ENCODE assay signal across 24 cellular contexts in genomic region chr19:10636304-10636972, GRCh38. TPM values are rescaled to one million over a fixed set of nuclear protein-coding genes. Genes with fewer than 3 reads are reported as not detected.
DNase-seq lines count a peak whose midpoint lies in the region; ATAC-seq and TF ChIP-seq lines count a peak whose summit lies in the region.
"Had no signal": no experiment of that assay in that cellular context is flagged by ENCODE, and none has a peak within 500 bp of the region (broad histone marks: within the 10 kb centered on the region; RNA-seq: fewer than 3 reads in every experiment).

No MANE protein-coding gene starts in this region.

- no peaks in the 10 kb centered on the region for H3K27me3 Mint-ChIP-seq in activated naive CD4-positive, alpha-beta T cell treated with anti-CD3 and anti-CD28 coated beads, Interleukin-2, amount 50 U/mL, for 24 hours
- H3K27me3 Mint-ChIP-seq in activated CD8-positive, alpha-beta T cell treated with anti-CD3 and anti-CD28 coated beads for 36 hours, result no peaks in the 10 kb centered on the region
- H3K27me3 Mint-ChIP-seq in stimulated activated naive B cell treated with anti-CD40 and anti-IgM and Interleukin-4, amounts not matched to agents 10 μg/mL and 1 μg/mL and 100 μg/mL, for 72 hours, result no peaks in the 10 kb centered on the region
- H3K27me3 Mint-ChIP-seq: effector memory CD8-positive, alpha-beta T cell had no signal

- H3K4me3 Mint-ChIP-seq in activated naive CD4-positive, alpha-beta T cell treated with anti-CD3 and anti-CD28 coated beads, Interleukin-2, amount 50 U/mL, for 24 hours, result no peak overlapping the region
- no peak overlapping the region for H3K4me3 Mint-ChIP-seq in activated CD8-positive, alpha-beta T cell treated with anti-CD3 and anti-CD28 coated beads for 36 hours
- H3K4me3 Mint-ChIP-seq in stimulated activated naive B cell treated with anti-CD40 and anti-IgM and Interleukin-4, amounts not matched to agents 10 μg/mL and 1 μg/mL and 100 μg/mL, for 72 hours, result no peak overlapping the region
- H3K4me3 Mint-ChIP-seq: effector memory CD8-positive, alpha-beta T cell had no signal

- H3K9me3 Mint-ChIP-seq in activated naive CD4-positive, alpha-beta T cell treated with anti-CD3 and anti-CD28 coated beads, Interleukin-2, amount 50 U/mL, for 24 hours, result no peaks in the 10 kb centered on the region
- no peaks in the 10 kb centered on the region for H3K9me3 Mint-ChIP-seq in activated naive CD4-positive, alpha-beta T cell treated with anti-CD3 and anti-CD28 coated beads, Interleukin-2, amount 50 U/mL, for 72 hours
- no peaks in the 10 kb centered on the region for H3K9me3 Mint-ChIP-seq in activated CD8-positive, alpha-beta T cell treated with anti-CD3 and anti-CD28 coated beads for 36 hours
- no peaks in the 10 kb centered on the region for H3K9me3 Mint-ChIP-seq in stimulated activated naive B cell treated with anti-CD40 and anti-IgM and Interleukin-4, amounts not matched to agents 10 μg/mL and 1 μg/mL and 100 μg/mL, for 72 hours
- H3K9me3 Mint-ChIP-seq: effector memory CD8-positive, alpha-beta T cell had no signal

- POLR2A ChIA-PET in activated CD8-positive, alpha-beta T cell treated with anti-CD3 and anti-CD28 coated beads for 36 hours (lab: Charles Lee), result no interaction called here

- TF ChIP-seq CTCF in activated CD8-positive, alpha-beta T cell treated with anti-CD3 and anti-CD28 coated beads for 36 hours (IDR thresholded peaks at IDR 0.05), result no peak

- intact Hi-C loops in activated CD8-positive, alpha-beta T cell treated with anti-CD3 and anti-CD28 coated beads for 36 hours (cut with micrococcal nuclease), result no loop called here

- peaks cover 8% of the 10 kb centered on the region for H3K4me1 Mint-ChIP-seq in activated naive CD4-positive, alpha-beta T cell treated with anti-CD3 and anti-CD28 coated beads, Interleukin-2, amount 50 U/mL, for 24 hours
- H3K4me1 Mint-ChIP-seq in activated CD8-positive, alpha-beta T cell treated with anti-CD3 and anti-CD28 coated beads for 36 hours (ENCODE audit: low read depth), result peaks cover 19% of the 10 kb centered on the region
- peaks cover 33 to 57% of the 10 kb centered on the region in 2 donors for H3K4me1 Mint-ChIP-seq in stimulated activated naive B cell treated with anti-CD40 and anti-IgM and Interleukin-4, amounts not matched to agents 10 μg/mL and 1 μg/mL and 100 μg/mL, for 72 hours

- CTCF ChIA-PET in activated CD8-positive, alpha-beta T cell treated with anti-CD3 and anti-CD28 coated beads for 36 hours (lab: Charles Lee), result no interaction called here

- peak overlapping the region; percentile 33 for H3K27ac Mint-ChIP-seq in activated naive CD4-positive, alpha-beta T cell treated with anti-CD3 and anti-CD28 coated beads, Interleukin-2, amount 50 U/mL, for 24 hours
- H3K27ac Mint-ChIP-seq in activated naive CD4-positive, alpha-beta T cell treated with anti-CD3 and anti-CD28 coated beads, Interleukin-2, amount 50 U/mL, for 72 hours, result peak overlapping the region in 1 of 2 donors; percentile 52
- peak overlapping the region; percentile 19 for H3K27ac Mint-ChIP-seq in activated CD8-positive, alpha-beta T cell treated with anti-CD3 and anti-CD28 coated beads for 36 hours
- peak overlapping the region; percentile 65 for H3K27ac Mint-ChIP-seq in stimulated activated naive B cell treated with anti-CD40 and anti-IgM and Interleukin-4, amounts not matched to agents 10 μg/mL and 1 μg/mL and 100 μg/mL, for 72 hours
- H3K27ac Mint-ChIP-seq: effector memory CD8-positive, alpha-beta T cell had no signal

- H3K36me3 Mint-ChIP-seq in activated naive CD4-positive, alpha-beta T cell treated with anti-CD3 and anti-CD28 coated beads, Interleukin-2, amount 50 U/mL, for 24 hours, result peaks cover 10% of the 10 kb centered on the region
- H3K36me3 Mint-ChIP-seq in activated naive CD4-positive, alpha-beta T cell treated with anti-CD3 and anti-CD28 coated beads, Interleukin-2, amount 50 U/mL, for 72 hours, result peaks cover 6 to 19% of the 10 kb centered on the region in 2 donors
- H3K36me3 Mint-ChIP-seq in activated CD8-positive, alpha-beta T cell treated with anti-CD3 and anti-CD28 coated beads for 36 hours (ENCODE audit: low read depth), result peaks cover 47% of the 10 kb centered on the region
- peaks cover 55 to 60% of the 10 kb centered on the region in 2 donors for H3K36me3 Mint-ChIP-seq in stimulated activated naive B cell treated with anti-CD40 and anti-IgM and Interleukin-4, amounts not matched to agents 10 μg/mL and 1 μg/mL and 100 μg/mL, for 72 hours

- ATAC-seq in activated naive CD4-positive, alpha-beta T cell treated with anti-CD3 and anti-CD28 coated beads, Interleukin-2, amount 50 U/mL, for 72 hours, result no peak
- no peak for ATAC-seq in activated CD8-positive, alpha-beta T cell treated with anti-CD3 and anti-CD28 coated beads for 36 hours
- no peak for ATAC-seq in stimulated activated naive B cell treated with anti-CD40 and anti-IgM and Interleukin-4, amounts not matched to agents 10 μg/mL and 1 μg/mL and 100 μg/mL, for 72 hours (replicated peaks)
- ATAC-seq: effector memory CD8-positive, alpha-beta T cell; gastroesophageal sphincter had no signal

- DNase-seq in activated naive CD4-positive, alpha-beta T cell treated with anti-CD3 and anti-CD28 coated beads, Interleukin-2, amount 50 U/mL, for 72 hours (ENCODE audit: low spot score in 2 of 2), result no peak
- DNase-seq in activated CD8-positive, alpha-beta T cell treated with anti-CD3 and anti-CD28 coated beads for 36 hours, result no peak
- DNase-seq in iPS-NIHi11 (ENCODE audit: low spot score), result peak; percentile 54
- DNase-seq in stimulated activated naive B cell treated with anti-CD40 and anti-IgM and Interleukin-4, amounts not matched to agents 10 μg/mL and 1 μg/mL and 100 μg/mL, for 72 hours, result no peak
- DNase-seq in NAMALWA (ENCODE audit: low spot score), result no peak
- no peak for DNase-seq in A172 (ENCODE audit: low spot score)
- no peak for DNase-seq in activated CD4-positive, alpha-beta T cell treated with anti-CD3 and anti-CD28 coated beads, Interleukin-2, amount 50 U/mL, for 48 hours
- DNase-seq: activated CD4-positive, alpha-beta T cell treated with anti-CD3 and anti-CD28 coated beads for 48 hours; activated CD8-positive, alpha-beta memory T cell treated with anti-CD3 and anti-CD28 coated beads, Interleukin-2, amount 50 U/mL, for 4 hours; brain microvascular endothelial cell; effector memory CD8-positive, alpha-beta T cell; esophagus squamous epithelium; HCEC 1CT; hippocampal formation; IMR-90; islet precursor cell; NCI-H1417; NCI-H2081; NCI-H226; uterus had no signal

RNA-seq across cellular contexts. Expression of gene SLC44A2, which starts 11.1 kb away (rescaled TPM):
- 10 to 100 TPM; 81.3 to 92.0 TPM for total RNA-seq in activated naive CD4-positive, alpha-beta T cell treated with anti-CD3 and anti-CD28 coated beads, Interleukin-2, amount 50 U/mL, for 72 hours
- total RNA-seq in activated CD8-positive, alpha-beta T cell treated with anti-CD3 and anti-CD28 coated beads for 36 hours, result 10 to 100 TPM; 66.0 to 71.4 TPM
- total RNA-seq in A172 (2014; rRNA removed; shearing (Covaris generic)), result 54.9 and 327 TPM in 2 replicates

RNA-seq across cellular contexts. Expression of gene ILF3, which starts 17.7 kb away (rescaled TPM):
- total RNA-seq in activated naive CD4-positive, alpha-beta T cell treated with anti-CD3 and anti-CD28 coated beads, Interleukin-2, amount 50 U/mL, for 72 hours, result 100 to 1,000 TPM; 372 to 377 TPM
- 100 to 1,000 TPM; 435 to 450 TPM for total RNA-seq in activated CD8-positive, alpha-beta T cell treated with anti-CD3 and anti-CD28 coated beads for 36 hours
- 171 and 172 TPM in 2 replicates for total RNA-seq in A172 (2014; rRNA removed; shearing (Covaris generic))

RNA-seq across cellular contexts. Expression of gene AP1M2, which starts 49.3 kb away (rescaled TPM):
- total RNA-seq in activated naive CD4-positive, alpha-beta T cell treated with anti-CD3 and anti-CD28 coated beads, Interleukin-2, amount 50 U/mL, for 72 hours, result not detected
- not detected for total RNA-seq in activated CD8-positive, alpha-beta T cell treated with anti-CD3 and anti-CD28 coated beads for 36 hours
- total RNA-seq in A172 (2014; rRNA removed; shearing (Covaris generic)), result 39.4 and 41.9 TPM in 2 replicates
- total RNA-seq: IMR-90; pulmonary artery endothelial cell; T-helper 1 cell treated with Interleukin-12 subunit alpha and Interleukin-12 subunit beta and Interleukin-4 antibody, amounts not matched to agents 30 ng/mL and 1 ng/mL, for 36 hours had no signal

Comparison
In these comparisons a context has a peak if more than half of its experiments do, and no peak if none do; other contexts are left out.
1. RNA of gene AP1M2, which starts 49.3 kb away (total RNA-seq): 39.4 to 41.9 TPM in A172; not detected in activated naive CD4-positive, alpha-beta T cell treated with anti-CD3 and anti-CD28 coated beads, Interleukin-2, amount 50 U/mL, for 72 hours and not detected in activated CD8-positive, alpha-beta T cell treated with anti-CD3 and anti-CD28 coated beads for 36 hours; every median in the first group is over 10 times any median in the second.